In the genomic region with DNA sequence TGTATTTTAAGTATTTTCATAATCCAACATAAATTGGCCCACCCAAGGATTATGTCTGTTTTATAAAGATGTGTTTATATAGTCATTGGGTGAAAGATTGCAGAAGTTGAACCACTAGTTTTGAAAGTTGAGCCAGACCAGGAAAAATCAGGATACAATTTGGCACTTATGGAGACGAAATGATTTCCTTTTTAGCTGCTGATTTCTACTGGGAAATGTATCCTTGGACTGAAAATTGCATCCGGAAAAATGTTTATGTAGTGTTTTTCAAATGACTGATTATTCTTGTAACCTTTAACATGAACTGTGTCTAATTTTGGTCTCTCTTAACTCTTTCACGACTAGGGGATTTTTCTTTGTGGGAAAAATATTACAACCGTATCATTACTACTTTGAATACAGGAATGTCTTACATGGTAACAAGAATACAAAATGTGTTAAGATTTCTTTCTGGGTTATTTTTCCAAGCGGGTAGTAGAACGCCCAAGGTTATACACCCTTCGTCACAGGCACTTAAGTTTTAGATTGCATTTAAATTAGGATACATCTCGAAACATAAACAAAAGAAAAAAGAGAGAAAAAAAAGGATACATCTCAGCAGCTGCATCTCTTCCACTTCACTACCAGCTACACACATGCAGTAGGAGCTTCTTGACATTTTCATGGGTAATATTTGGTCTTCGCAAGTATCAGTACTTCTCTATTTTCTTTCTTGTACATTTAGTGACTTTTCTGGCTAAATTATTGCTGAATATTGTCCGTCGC, we compare ENCODE assay signal across 23 cellular contexts.
"Had no signal": no experiment of that assay in that cellular context is flagged by ENCODE, and none has a peak within 500 bp of the region (broad histone marks: within the 10 kb centered on the region; RNA-seq: fewer than 3 reads in every experiment).

No MANE protein-coding gene starts in this region.

- H3K9me3 Mint-ChIP-seq: activated naive CD4-positive, alpha-beta T cell treated with anti-CD3 and anti-CD28 coated beads, Interleukin-2, amount 50 U/mL, for 72 hours; activated T-helper 1 cell treated with anti-CD3 and anti-CD28 coated beads, Interleukin-12 subunit alpha, Interleukin-12 subunit beta, Interleukin-2, Interleukin-4 antibody, amounts not matched to agents 30 ng/mL and 10 ng/mL and 1 ng/mL, durations not matched to agents 14 hours and 24 hours and 36 hours; naive B cell; neural crest cell; stimulated activated naive CD8-positive, alpha-beta T cell treated with anti-CD3 and anti-CD28 coated beads, Interleukin-15, Interleukin-2, amounts not matched to agents 100 ng/mL and 50 ng/mL, for 24 hours had no signal

- H3K36me3 ChIP-seq: ascending aorta, left lung, thyroid gland, vagina had no signal

- H3K27ac ChIP-seq: ascending aorta, SK-N-MC, vagina had no signal

- H3K36me3 Mint-ChIP-seq: naive B cell had no signal

- H3K4me3 Mint-ChIP-seq: activated T-helper 1 cell treated with anti-CD3 and anti-CD28 coated beads, Interleukin-12 subunit alpha, Interleukin-12 subunit beta, Interleukin-2, Interleukin-4 antibody, amounts not matched to agents 30 ng/mL and 10 ng/mL and 1 ng/mL, durations not matched to agents 14 hours and 24 hours and 36 hours; naive B cell; neural crest cell; stimulated activated naive CD8-positive, alpha-beta T cell treated with anti-CD3 and anti-CD28 coated beads, Interleukin-15, Interleukin-2, amounts not matched to agents 100 ng/mL and 50 ng/mL, for 24 hours; T-helper 17 cell had no signal

- H3K27me3 Mint-ChIP-seq: naive B cell; stimulated activated naive CD8-positive, alpha-beta T cell treated with anti-CD3 and anti-CD28 coated beads, Interleukin-15, Interleukin-2, amounts not matched to agents 100 ng/mL and 50 ng/mL, for 24 hours; T-helper 17 cell had no signal

- H3K9me3 ChIP-seq: ascending aorta, left lung, thyroid gland, vagina had no signal

- FAIRE-seq: kidney had no signal

- H3K27me3 ChIP-seq: ascending aorta, left lung, thyroid gland, vagina had no signal

- ATAC-seq: activated naive CD4-positive, alpha-beta T cell treated with anti-CD3 and anti-CD28 coated beads, Interleukin-2, amount 50 U/mL, for 72 hours; esophagus mucosa; left lung; T-helper 17 cell had no signal

- H3K4me3 ChIP-seq: ascending aorta, left lung, SK-N-MC, thyroid gland, vagina had no signal

- DNase-seq: activated CD4-positive, alpha-beta T cell treated with anti-CD3 and anti-CD28 coated beads for 4 hours; activated CD4-positive, alpha-beta T cell treated with anti-CD3 and anti-CD28 coated beads, Interleukin-2, amount 50 U/mL, for 48 hours; activated CD4-positive, CD25-positive, alpha-beta regulatory T cell; activated gamma-delta T cell treated with Interleukin-2 at 50 U/mL for 16 hours; central memory CD4-positive, alpha-beta T cell; effector memory CD4-positive, alpha-beta T cell; kidney; left lung; mesendoderm; naive B cell; stimulated activated CD4-positive, alpha-beta T cell treated with anti-CD3 and anti-CD28 coated beads, Interleukin-4, amount 100 ng/mL, for 24 hours; substantia nigra; SW 1271; T-helper 17 cell; thyroid gland had no signal

- H3K27ac Mint-ChIP-seq: activated naive CD4-positive, alpha-beta T cell treated with anti-CD3 and anti-CD28 coated beads, Interleukin-2, amount 50 U/mL, for 72 hours; activated T-helper 1 cell treated with anti-CD3 and anti-CD28 coated beads, Interleukin-12 subunit alpha, Interleukin-12 subunit beta, Interleukin-2, Interleukin-4 antibody, amounts not matched to agents 30 ng/mL and 10 ng/mL and 1 ng/mL, durations not matched to agents 14 hours and 24 hours and 36 hours; stimulated activated naive CD8-positive, alpha-beta T cell treated with anti-CD3 and anti-CD28 coated beads, Interleukin-15, Interleukin-2, amounts not matched to agents 100 ng/mL and 50 ng/mL, for 24 hours; T-helper 17 cell had no signal
